10 cellular contexts compared by ENCODE assay signal in the genomic region with DNA sequence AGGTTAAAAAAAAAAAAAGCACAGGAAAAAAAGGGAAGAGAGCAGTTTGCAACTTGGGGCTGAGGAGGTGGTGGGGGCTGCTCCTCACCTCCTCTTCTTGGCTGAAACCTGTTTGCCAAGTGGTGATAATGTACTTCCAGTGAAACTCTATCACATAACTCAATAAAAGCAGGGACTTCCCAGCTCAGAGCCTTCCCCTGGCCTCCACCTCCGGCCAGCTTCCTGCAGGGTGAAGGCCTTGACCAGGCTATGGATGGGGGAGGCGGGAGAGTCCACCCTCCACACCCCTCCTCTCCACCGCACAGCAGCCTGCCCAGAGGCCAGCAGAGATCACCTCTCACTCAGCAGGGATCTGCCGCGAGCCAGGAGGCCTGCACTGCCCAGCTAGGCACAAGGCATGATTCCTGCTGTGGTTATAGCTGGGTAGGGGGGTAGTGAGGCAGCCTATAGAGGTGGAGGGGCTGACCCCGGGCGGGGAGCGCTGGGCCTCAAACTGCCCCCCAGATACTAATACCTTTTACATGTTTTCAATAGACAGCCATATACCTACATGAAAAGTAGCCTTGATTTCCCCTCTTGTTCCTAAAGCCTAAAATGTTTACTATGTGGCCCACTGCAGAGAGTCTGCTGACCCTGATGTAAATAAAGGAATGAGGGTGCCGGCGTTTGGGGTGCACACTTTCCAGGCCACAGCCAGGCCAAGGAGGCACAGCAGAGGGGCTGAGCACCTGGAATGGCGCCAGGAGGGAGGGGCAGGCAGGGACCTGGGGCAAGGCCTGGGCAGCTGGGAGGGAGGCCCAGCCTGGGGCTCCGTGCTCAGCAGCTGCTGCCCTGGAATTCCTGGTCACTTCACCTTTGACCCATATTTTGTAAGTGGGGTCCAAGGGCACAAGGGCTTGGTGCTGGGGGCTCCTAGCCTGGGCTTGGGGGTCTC. TPM values are rescaled to one million over a fixed set of nuclear protein-coding genes. Genes with fewer than 3 reads are reported as not detected.
DNase-seq lines count a peak whose midpoint lies in the region; ATAC-seq, FAIRE-seq and TF ChIP-seq lines count a peak whose summit lies in the region.
"Had no signal": no experiment of that assay in that cellular context is flagged by ENCODE, and none has a peak within 500 bp of the region (broad histone marks: within the 10 kb centered on the region; RNA-seq: fewer than 3 reads in every experiment).

No MANE protein-coding gene starts in this region.

- H3K27me3 ChIP-seq in gastroesophageal sphincter (no peaks in the 10 kb centered on the region), pancreas (no peaks in the 10 kb centered on the region)

- H3K9me3 ChIP-seq in gastroesophageal sphincter (no peaks in the 10 kb centered on the region), pancreas (no peaks in the 10 kb centered on the region)

- peaks cover 32% of the 10 kb centered on the region for H3K4me1 Mint-ChIP-seq in activated T-helper 1 cell treated with anti-CD3 and anti-CD28 coated beads, Interleukin-12 subunit alpha, Interleukin-12 subunit beta, Interleukin-2, Interleukin-4 antibody, amounts not matched to agents 30 ng/mL and 10 ng/mL and 1 ng/mL, durations not matched to agents 14 hours and 24 hours and 36 hours (ENCODE audit: low read depth)

- ATAC-seq in gastroesophageal sphincter: peak; percentile 52
- ATAC-seq in pancreas: peak; percentile 66 to 85 (median 78)
- no peak for ATAC-seq in HG02763 (IDR thresholded peaks at IDR 0.05; ENCODE audit: unreplicated experiment)

- FAIRE-seq in RCC 7860 (lab: Jason Lieb, UNC) (peak; percentile 54), pancreas (lab: Jason Lieb, UNC) (no peak)
- FAIRE-seq: bronchial epithelial cell had no signal

- H3K4me3 ChIP-seq in gastroesophageal sphincter (peak overlapping the region in 1 of 2 donors; percentile 0), pancreas (no peak overlapping the region)

- H3K9me3 Mint-ChIP-seq in activated T-helper 1 cell treated with anti-CD3 and anti-CD28 coated beads, Interleukin-12 subunit alpha, Interleukin-12 subunit beta, Interleukin-2, Interleukin-4 antibody, amounts not matched to agents 30 ng/mL and 10 ng/mL and 1 ng/mL, durations not matched to agents 14 hours and 24 hours and 36 hours: no peaks in the 10 kb centered on the region

- no peak overlapping the region for H3K27ac Mint-ChIP-seq in activated T-helper 1 cell treated with anti-CD3 and anti-CD28 coated beads, Interleukin-12 subunit alpha, Interleukin-12 subunit beta, Interleukin-2, Interleukin-4 antibody, amounts not matched to agents 30 ng/mL and 10 ng/mL and 1 ng/mL, durations not matched to agents 14 hours and 24 hours and 36 hours

- TF ChIP-seq EP300 in gastroesophageal sphincter (IDR thresholded peaks at IDR 0.05): no peak

- no peak for TF ChIP-seq POLR2A in gastroesophageal sphincter (IDR thresholded peaks at IDR 0.05)

- H3K36me3 ChIP-seq in gastroesophageal sphincter (no peaks in the 10 kb centered on the region), pancreas (no peaks in the 10 kb centered on the region)

- peak overlapping the region; percentile 35 to 87 (median 84) for H3K27ac ChIP-seq in gastroesophageal sphincter
- peak overlapping the region; percentile 60 to 74 (median 69) for H3K27ac ChIP-seq in pancreas

- no peak overlapping the region for H3K4me3 Mint-ChIP-seq in activated T-helper 1 cell treated with anti-CD3 and anti-CD28 coated beads, Interleukin-12 subunit alpha, Interleukin-12 subunit beta, Interleukin-2, Interleukin-4 antibody, amounts not matched to agents 30 ng/mL and 10 ng/mL and 1 ng/mL, durations not matched to agents 14 hours and 24 hours and 36 hours

- peaks cover 5% of the 10 kb centered on the region for H3K36me3 Mint-ChIP-seq in activated T-helper 1 cell treated with anti-CD3 and anti-CD28 coated beads, Interleukin-12 subunit alpha, Interleukin-12 subunit beta, Interleukin-2, Interleukin-4 antibody, amounts not matched to agents 30 ng/mL and 10 ng/mL and 1 ng/mL, durations not matched to agents 14 hours and 24 hours and 36 hours (ENCODE audit: low read depth)

- 24% methylated on average over 5 of the region's 12 CpGs; no CpG with 5 or more reads in 1 of the 2 donors for WGBS in gastroesophageal sphincter (ENCODE audit: low coverage in 1 of 2), 2 donors
- 11 to 13% methylated on average over 12 of the region's 12 CpGs for WGBS in pancreas, 2 donors

- H3K27me3 Mint-ChIP-seq in activated T-helper 1 cell treated with anti-CD3 and anti-CD28 coated beads, Interleukin-12 subunit alpha, Interleukin-12 subunit beta, Interleukin-2, Interleukin-4 antibody, amounts not matched to agents 30 ng/mL and 10 ng/mL and 1 ng/mL, durations not matched to agents 14 hours and 24 hours and 36 hours (ENCODE audit: insufficient read depth): no peaks in the 10 kb centered on the region

- no peak for TF ChIP-seq CTCF in gastroesophageal sphincter (IDR thresholded peaks at IDR 0.05)
- no peak for TF ChIP-seq CTCF in pancreas (IDR thresholded peaks at IDR 0.05)

- H3K4me1 ChIP-seq in gastroesophageal sphincter (peaks cover 12 to 100% (median 89%) of the 10 kb centered on the region in 3 donors), pancreas (peaks cover 43 to 56% (median 50%) of the 10 kb centered on the region in 3 donors)

- DNase-seq in EL: peak; percentile 39
- peak; percentile 51 for DNase-seq in RCC 7860 (ENCODE audit: low spot score)
- DNase-seq in pancreas: peak; percentile 58 to 84 (median 76)
- DNase-seq in NCI-H187 (lab: John Stamatoyannopoulos, UW): no peak
- no peak for DNase-seq in activated T-helper 1 cell treated with anti-CD3 and anti-CD28 coated beads, Interleukin-12 subunit alpha, Interleukin-12 subunit beta, Interleukin-2, Interleukin-4 antibody, amounts not matched to agents 30 ng/mL and 10 ng/mL and 1 ng/mL, durations not matched to agents 14 hours and 24 hours and 36 hours (ENCODE audit: low spot score)
- no peak for DNase-seq in DMS79 (lab: John Stamatoyannopoulos, UW)
- DNase-seq: NCI-H524 treated with DMSO at 0.1 percent for 48 hours had no signal

- intact Hi-C loops in pancreas (cut with DNase I): no loop called here
- intact Hi-C loops in activated T-helper 1 cell treated with anti-CD3 and anti-CD28 coated beads, Interleukin-12 subunit alpha, Interleukin-12 subunit beta, Interleukin-2, Interleukin-4 antibody, amounts not matched to agents 30 ng/mL and 10 ng/mL and 1 ng/mL, durations not matched to agents 14 hours and 24 hours and 36 hours (cut with micrococcal nuclease): no loop called here

RNA-seq across cellular contexts. Expression of gene ZNF787, which starts 10.3 kb away (rescaled TPM):
- total RNA-seq in gastroesophageal sphincter (10 to 100 TPM; 18.6 to 31.8 (median 19.7) TPM), pancreas (10 to 100 TPM; 22.1 to 41.9 (median 25.6) TPM)
- 10 to 100 TPM; 13.6 to 31.1 TPM for polyA plus RNA-seq in pancreas
- total RNA-seq in activated T-helper 1 cell treated with anti-CD3 and anti-CD28 coated beads, Interleukin-12 subunit alpha, Interleukin-12 subunit beta, Interleukin-2, Interleukin-4 antibody, amounts not matched to agents 30 ng/mL and 10 ng/mL and 1 ng/mL, durations not matched to agents 14 hours and 24 hours and 36 hours: 41.8 and 42.6 TPM in 2 replicates

RNA-seq across cellular contexts. Expression of gene ZNF444, which starts 30.3 kb away (rescaled TPM):
- 10 to 100 TPM; 36.2 to 57.9 (median 41.3) TPM for total RNA-seq in gastroesophageal sphincter
- total RNA-seq in pancreas: 10 to 100 TPM; 27.9 to 47.9 (median 32.5) TPM
- 10 to 100 TPM; 67.5 to 99.0 TPM for polyA plus RNA-seq in pancreas
- 33.8 and 36.5 TPM in 2 replicates for total RNA-seq in activated T-helper 1 cell treated with anti-CD3 and anti-CD28 coated beads, Interleukin-12 subunit alpha, Interleukin-12 subunit beta, Interleukin-2, Interleukin-4 antibody, amounts not matched to agents 30 ng/mL and 10 ng/mL and 1 ng/mL, durations not matched to agents 14 hours and 24 hours and 36 hours

Comparison
In these comparisons a context has a peak if more than half of its experiments do, and no peak if none do; other contexts are left out.
1. DNase-seq: peak in EL (single experiment), RCC 7860 (single experiment) and pancreas (6 of 6); none in NCI-H187 (0 of 2), activated T-helper 1 cell treated with anti-CD3 and anti-CD28 coated beads, Interleukin-12 subunit alpha, Interleukin-12 subunit beta, Interleukin-2, Interleukin-4 antibody, amounts not matched to agents 30 ng/mL and 10 ng/mL and 1 ng/mL, durations not matched to agents 14 hours and 24 hours and 36 hours (single experiment) and DMS79 (single experiment).